Comparison of ENCODE assay signal across 1 cellular context in genomic region chr9:37144762-37145161, GRCh38.
A peak's percentile ranks its signal among the peaks of the same experiment; 100 is the strongest.
TF ChIP-seq lines count a peak whose summit lies in the region.

No MANE protein-coding gene starts in this region.

TF ChIP-seq in GM12878, 131 proteins besides CTCF, POLR2A, EP300 and RAD21 (continues in another document):
- TF ChIP-seq RELB (IDR thresholded peaks at IDR 0.05; ENCODE audit: low read depth) (peak; percentile 79), CREM (IDR thresholded peaks at IDR 0.05; ENCODE audit: low read depth) (peak; percentile 55; the same call in 1 of the 2 replicates), CBFB (IDR thresholded peaks at IDR 0.05; ENCODE audit: low read depth) (peak; percentile 66; the same call in 1 of the 2 replicates), ETV6 (conservative IDR thresholded peaks at IDR 0.05 in 1 of 2, IDR thresholded peaks at IDR 0.05 in 1 of 2; ENCODE audit: borderline replicate concordance in 1 of 2, low read depth in 1 of 2) (no peak), USF1 (IDR thresholded peaks at IDR 0.05; ENCODE audit: borderline replicate concordance, extremely low read length, insufficient read depth, low read depth, low read length) (no peak), DPF2 (IDR thresholded peaks at IDR 0.05) (peak; percentile 100), CHD2 (IDR thresholded peaks at IDR 0.05; ENCODE audit: borderline replicate concordance, low read depth, low read length) (0 out of 2 replicates have a peak, but pooled peaks have one; percentile 35), TAF1 (IDR thresholded peaks at IDR 0.05; ENCODE audit: borderline replicate concordance, low read depth, low read length) (no peak), HDGF (IDR thresholded peaks at IDR 0.05) (no peak), MEF2B (IDR thresholded peaks at IDR 0.05; ENCODE audit: partially characterized antibody, poor library complexity, severe bottlenecking) (peak; percentile 94), ZNF687 (IDR thresholded peaks at IDR 0.05) (peak; percentile 84), NKRF (conservative IDR thresholded peaks at IDR 0.05) (no peak), TCF3 (IDR thresholded peaks at IDR 0.05; ENCODE audit: borderline replicate concordance, insufficient read depth, low read depth, low read length) (no peak), TBL1XR1 (IDR thresholded peaks at IDR 0.05; ENCODE audit: low read depth, low read length) (peak; percentile 61; the same call in 1 of the 2 replicates), IKZF2 (IDR thresholded peaks at IDR 0.05) (peak; percentile 95 to 97; a peak in 3 of 4 replicates), CUX1 (IDR thresholded peaks at IDR 0.05; ENCODE audit: insufficient replicate concordance, low read depth, low read length) (no peak), TARDBP (IDR thresholded peaks at IDR 0.05; ENCODE audit: borderline replicate concordance) (no peak), SIN3A (IDR thresholded peaks at IDR 0.05; ENCODE audit: low read depth, low read length) (no peak), POLR2AphosphoS2 (IDR thresholded peaks at IDR 0.05; ENCODE audit: low read depth, low read length) (no peak), USF2 (IDR thresholded peaks at IDR 0.05; ENCODE audit: borderline replicate concordance, low read depth, low read length) (no peak; the same call in 1 of the 2 replicates), YBX1 (IDR thresholded peaks at IDR 0.05) (no peak), SUPT20H (IDR thresholded peaks at IDR 0.05; ENCODE audit: borderline replicate concordance, control insufficient read depth, low read depth, low read length) (no peak), JUNB (IDR thresholded peaks at IDR 0.05) (peak; percentile 93)
- TF ChIP-seq, protein P1, sequence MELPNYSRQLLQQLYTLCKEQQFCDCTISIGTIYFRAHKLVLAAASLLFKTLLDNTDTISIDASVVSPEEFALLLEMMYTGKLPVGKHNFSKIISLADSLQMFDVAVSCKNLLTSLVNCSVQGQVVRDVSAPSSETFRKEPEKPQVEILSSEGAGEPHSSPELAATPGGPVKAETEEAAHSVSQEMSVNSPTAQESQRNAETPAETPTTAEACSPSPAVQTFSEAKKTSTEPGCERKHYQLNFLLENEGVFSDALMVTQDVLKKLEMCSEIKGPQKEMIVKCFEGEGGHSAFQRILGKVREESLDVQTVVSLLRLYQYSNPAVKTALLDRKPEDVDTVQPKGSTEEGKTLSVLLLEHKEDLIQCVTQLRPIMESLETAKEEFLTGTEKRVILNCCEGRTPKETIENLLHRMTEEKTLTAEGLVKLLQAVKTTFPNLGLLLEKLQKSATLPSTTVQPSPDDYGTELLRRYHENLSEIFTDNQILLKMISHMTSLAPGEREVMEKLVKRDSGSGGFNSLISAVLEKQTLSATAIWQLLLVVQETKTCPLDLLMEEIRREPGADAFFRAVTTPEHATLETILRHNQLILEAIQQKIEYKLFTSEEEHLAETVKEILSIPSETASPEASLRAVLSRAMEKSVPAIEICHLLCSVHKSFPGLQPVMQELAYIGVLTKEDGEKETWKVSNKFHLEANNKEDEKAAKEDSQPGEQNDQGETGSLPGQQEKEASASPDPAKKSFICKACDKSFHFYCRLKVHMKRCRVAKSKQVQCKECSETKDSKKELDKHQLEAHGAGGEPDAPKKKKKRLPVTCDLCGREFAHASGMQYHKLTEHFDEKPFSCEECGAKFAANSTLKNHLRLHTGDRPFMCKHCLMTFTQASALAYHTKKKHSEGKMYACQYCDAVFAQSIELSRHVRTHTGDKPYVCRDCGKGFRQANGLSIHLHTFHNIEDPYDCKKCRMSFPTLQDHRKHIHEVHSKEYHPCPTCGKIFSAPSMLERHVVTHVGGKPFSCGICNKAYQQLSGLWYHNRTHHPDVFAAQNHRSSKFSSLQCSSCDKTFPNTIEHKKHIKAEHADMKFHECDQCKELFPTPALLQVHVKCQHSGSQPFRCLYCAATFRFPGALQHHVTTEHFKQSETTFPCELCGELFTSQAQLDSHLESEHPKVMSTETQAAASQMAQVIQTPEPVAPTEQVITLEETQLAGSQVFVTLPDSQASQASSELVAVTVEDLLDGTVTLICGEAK (IDR thresholded peaks at IDR 0.05; ENCODE audit: borderline replicate concordance), result no peak
- TF ChIP-seq, protein P2, sequence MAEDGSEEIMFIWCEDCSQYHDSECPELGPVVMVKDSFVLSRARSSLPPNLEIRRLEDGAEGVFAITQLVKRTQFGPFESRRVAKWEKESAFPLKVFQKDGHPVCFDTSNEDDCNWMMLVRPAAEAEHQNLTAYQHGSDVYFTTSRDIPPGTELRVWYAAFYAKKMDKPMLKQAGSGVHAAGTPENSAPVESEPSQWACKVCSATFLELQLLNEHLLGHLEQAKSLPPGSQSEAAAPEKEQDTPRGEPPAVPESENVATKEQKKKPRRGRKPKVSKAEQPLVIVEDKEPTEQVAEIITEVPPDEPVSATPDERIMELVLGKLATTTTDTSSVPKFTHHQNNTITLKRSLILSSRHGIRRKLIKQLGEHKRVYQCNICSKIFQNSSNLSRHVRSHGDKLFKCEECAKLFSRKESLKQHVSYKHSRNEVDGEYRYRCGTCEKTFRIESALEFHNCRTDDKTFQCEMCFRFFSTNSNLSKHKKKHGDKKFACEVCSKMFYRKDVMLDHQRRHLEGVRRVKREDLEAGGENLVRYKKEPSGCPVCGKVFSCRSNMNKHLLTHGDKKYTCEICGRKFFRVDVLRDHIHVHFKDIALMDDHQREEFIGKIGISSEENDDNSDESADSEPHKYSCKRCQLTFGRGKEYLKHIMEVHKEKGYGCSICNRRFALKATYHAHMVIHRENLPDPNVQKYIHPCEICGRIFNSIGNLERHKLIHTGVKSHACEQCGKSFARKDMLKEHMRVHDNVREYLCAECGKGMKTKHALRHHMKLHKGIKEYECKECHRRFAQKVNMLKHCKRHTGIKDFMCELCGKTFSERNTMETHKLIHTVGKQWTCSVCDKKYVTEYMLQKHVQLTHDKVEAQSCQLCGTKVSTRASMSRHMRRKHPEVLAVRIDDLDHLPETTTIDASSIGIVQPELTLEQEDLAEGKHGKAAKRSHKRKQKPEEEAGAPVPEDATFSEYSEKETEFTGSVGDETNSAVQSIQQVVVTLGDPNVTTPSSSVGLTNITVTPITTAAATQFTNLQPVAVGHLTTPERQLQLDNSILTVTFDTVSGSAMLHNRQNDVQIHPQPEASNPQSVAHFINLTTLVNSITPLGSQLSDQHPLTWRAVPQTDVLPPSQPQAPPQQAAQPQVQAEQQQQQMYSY (CRISPR knock-in tag; IDR thresholded peaks at IDR 0.05), result no peak
- TF ChIP-seq, protein P3, sequence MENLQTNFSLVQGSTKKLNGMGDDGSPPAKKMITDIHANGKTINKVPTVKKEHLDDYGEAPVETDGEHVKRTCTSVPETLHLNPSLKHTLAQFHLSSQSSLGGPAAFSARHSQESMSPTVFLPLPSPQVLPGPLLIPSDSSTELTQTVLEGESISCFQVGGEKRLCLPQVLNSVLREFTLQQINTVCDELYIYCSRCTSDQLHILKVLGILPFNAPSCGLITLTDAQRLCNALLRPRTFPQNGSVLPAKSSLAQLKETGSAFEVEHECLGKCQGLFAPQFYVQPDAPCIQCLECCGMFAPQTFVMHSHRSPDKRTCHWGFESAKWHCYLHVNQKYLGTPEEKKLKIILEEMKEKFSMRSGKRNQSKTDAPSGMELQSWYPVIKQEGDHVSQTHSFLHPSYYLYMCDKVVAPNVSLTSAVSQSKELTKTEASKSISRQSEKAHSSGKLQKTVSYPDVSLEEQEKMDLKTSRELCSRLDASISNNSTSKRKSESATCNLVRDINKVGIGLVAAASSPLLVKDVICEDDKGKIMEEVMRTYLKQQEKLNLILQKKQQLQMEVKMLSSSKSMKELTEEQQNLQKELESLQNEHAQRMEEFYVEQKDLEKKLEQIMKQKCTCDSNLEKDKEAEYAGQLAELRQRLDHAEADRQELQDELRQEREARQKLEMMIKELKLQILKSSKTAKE (IDR thresholded peaks at IDR 0.05; ENCODE audit: low read depth, poor library complexity, severe bottlenecking), result peak; percentile 87
